Comparison of ENCODE assay signal across 9 cellular contexts in the genomic region with DNA sequence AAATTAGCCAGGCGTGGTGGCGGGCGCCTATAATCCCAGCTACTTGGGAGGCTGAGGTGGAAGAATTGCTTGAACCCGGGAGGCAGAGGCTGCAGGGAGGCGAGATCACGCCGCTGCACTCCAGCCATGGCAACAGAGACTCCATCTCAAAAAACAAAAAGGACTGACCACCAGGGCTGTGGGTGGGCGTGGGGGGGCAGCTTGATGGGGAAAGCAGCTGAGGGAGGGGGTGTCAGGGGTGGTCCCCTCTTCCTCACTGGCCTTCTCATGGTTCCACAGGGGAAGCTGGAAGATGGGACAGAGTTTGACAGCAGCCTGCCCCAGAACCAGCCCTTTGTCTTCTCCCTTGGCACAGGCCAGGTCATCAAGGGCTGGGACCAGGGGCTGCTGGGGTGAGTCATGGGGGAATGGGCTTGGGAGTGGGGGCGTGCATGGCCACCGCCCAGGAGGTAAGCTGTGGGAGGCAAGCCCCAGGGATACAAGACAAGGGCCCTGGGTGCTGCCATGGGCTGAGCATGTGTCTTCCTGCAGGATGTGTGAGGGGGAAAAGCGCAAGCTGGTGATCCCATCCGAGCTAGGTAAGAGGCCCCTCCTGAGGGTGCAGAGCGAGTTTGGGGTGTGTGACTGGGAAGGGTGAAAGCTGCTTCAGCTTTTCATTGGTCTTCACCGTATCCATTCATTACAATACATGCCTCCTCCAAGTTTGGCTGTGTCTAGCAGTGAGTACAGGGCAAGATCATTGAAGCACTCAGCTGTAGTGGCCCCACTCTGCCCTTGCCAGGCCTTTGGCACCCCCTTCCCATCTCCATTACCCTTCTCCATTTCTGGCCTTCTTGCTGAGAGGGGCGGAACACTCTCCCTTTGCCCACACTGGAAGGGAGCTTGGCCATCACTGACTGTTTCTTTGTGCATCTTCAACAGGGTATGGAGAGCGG. TPM values are rescaled to one million over a fixed set of nuclear protein-coding genes. Genes with fewer than 3 reads are reported as not detected.
DNase-seq lines count a peak whose midpoint lies in the region; ATAC-seq, FAIRE-seq and TF ChIP-seq lines count a peak whose summit lies in the region.
"Had no signal": no experiment of that assay in that cellular context is flagged by ENCODE, and none has a peak within 500 bp of the region (broad histone marks: within the 10 kb centered on the region; RNA-seq: fewer than 3 reads in every experiment).

No MANE protein-coding gene starts in this region.

- CTCF ChIA-PET in RWPE1 (lab: Yijun Ruan, JAX): interaction anchor here (0.7 to 0.8 kb wide), 3 partner anchors 9 to 104 kb away, joined by 3 to 4 read pairs (median 3); no protein-coding TSS in a partner anchor

- DNase-seq in GM12892 (ENCODE audit: insufficient read length) (no peak), RWPE1 (ENCODE audit: low spot score) (no peak), epithelial cell of proximal tubule (ENCODE audit: low read depth) (no peak), skeletal muscle cell (ENCODE audit: low read depth) (no peak)

- no peak for FAIRE-seq in GM12892 (lab: Jason Lieb, UNC)
- FAIRE-seq: TTC549 had no signal

- H3K27ac ChIP-seq in RWPE1: peak overlapping the region; percentile 98

- H3K4me3 ChIP-seq in epithelial cell of proximal tubule (ENCODE audit: low read depth, low read length) (peak overlapping the region; percentile 96), skeletal muscle cell (ENCODE audit: low read depth, low read length) (peak overlapping the region; percentile 84)

- no peak for TF ChIP-seq CTCF in RWPE1 (conservative IDR thresholded peaks at IDR 0.05; ENCODE audit: low read depth)
- TF ChIP-seq CTCF in epithelial cell of proximal tubule (conservative IDR thresholded peaks at IDR 0.05; ENCODE audit: low read depth, low read length): no peak

- POLR2A ChIA-PET in RWPE1 (lab: Yijun Ruan, JAX; ENCODE audit: low non-redundant PET): interaction anchor here (0.5 to 1.7 kb wide), 3 partner anchors 20 to 1437 kb away, joined by 3 to 6 read pairs (median 3); no protein-coding TSS in a partner anchor

- peak; percentile 40; the same call in 1 of the 2 replicates for TF ChIP-seq POLR2A in GM12892 (IDR thresholded peaks at IDR 0.05; ENCODE audit: low read depth, low read length)

- ATAC-seq in GM21360 (IDR thresholded peaks at IDR 0.05; ENCODE audit: unreplicated experiment) (no peak), HG03135 (IDR thresholded peaks at IDR 0.05; ENCODE audit: unreplicated experiment) (no peak), GM21528 (IDR thresholded peaks at IDR 0.05; ENCODE audit: low FRiP score, unreplicated experiment) (no peak), GM21390 (IDR thresholded peaks at IDR 0.05; ENCODE audit: unreplicated experiment) (no peak)

RNA-seq across cellular contexts. Expression of a gene that starts 2.3 kb away (rescaled TPM):
- polyA plus RNA-seq in GM12892 (2012; ENCODE audit: missing spikeins): 33.2 TPM
- total RNA-seq in epithelial cell of proximal tubule: 72.6 and 184 TPM in 2 replicates

RNA-seq across cellular contexts. Expression of a gene that starts 3.6 kb away (rescaled TPM):
- 121 TPM for polyA plus RNA-seq in GM12892 (2012; ENCODE audit: missing spikeins)
- total RNA-seq in epithelial cell of proximal tubule: 674 and 753 TPM in 2 replicates

RNA-seq across cellular contexts. Expression of a gene that starts 8.1 kb away (rescaled TPM):
- 5.9 TPM for polyA plus RNA-seq in GM12892 (2012; ENCODE audit: missing spikeins)
- total RNA-seq in epithelial cell of proximal tubule: 42.8 and 43.5 TPM in 2 replicates

RNA-seq across cellular contexts. Expression of a gene that starts 8.8 kb away (rescaled TPM):
- polyA plus RNA-seq in GM12892 (2012; ENCODE audit: missing spikeins): 72.9 TPM
- 15.6 and 25.7 TPM in 2 replicates for total RNA-seq in epithelial cell of proximal tubule

RNA-seq across cellular contexts. Expression of a gene that starts 12.8 kb away (rescaled TPM):
- polyA plus RNA-seq in GM12892 (2012; ENCODE audit: missing spikeins): 41.5 TPM
- total RNA-seq in epithelial cell of proximal tubule: 12.5 and 17.6 TPM in 2 replicates
